Comparison of ENCODE assay signal across 27 cellular contexts in the genomic region with DNA sequence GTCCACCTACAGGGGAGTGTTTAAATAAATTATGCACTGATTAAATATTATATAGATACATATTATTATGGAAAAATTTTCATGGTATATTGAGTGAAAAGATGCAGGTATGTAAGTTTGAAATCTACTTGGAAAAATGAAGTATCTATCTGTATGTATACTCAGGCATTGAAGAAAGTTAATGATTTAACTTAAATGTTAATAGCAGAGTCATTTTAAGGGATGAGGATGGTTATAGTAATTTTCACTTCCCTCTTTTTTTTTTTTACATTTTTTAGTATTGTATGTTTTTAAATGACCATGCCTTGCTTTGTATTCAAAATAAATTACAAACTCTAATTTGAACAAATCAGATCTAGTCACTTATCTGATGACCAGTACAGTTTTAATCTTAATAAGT.
"Had no signal": no experiment of that assay in that cellular context is flagged by ENCODE, and none has a peak within 500 bp of the region (broad histone marks: within the 10 kb centered on the region; RNA-seq: fewer than 3 reads in every experiment).

No MANE protein-coding gene starts in this region.

- H3K36me3 Mint-ChIP-seq: naive thymus-derived CD8-positive, alpha-beta T cell had no signal

- H3K4me1 ChIP-seq: gastroesophageal sphincter, parathyroid adenoma, right atrium auricular region, suprapubic skin, tibial artery, upper lobe of right lung had no signal

- H3K79me2 ChIP-seq: parathyroid adenoma had no signal

- H3K27ac ChIP-seq: gastroesophageal sphincter, parathyroid adenoma, right atrium auricular region, suprapubic skin, tibial artery, upper lobe of right lung had no signal

- ATAC-seq: activated CD4-positive, CD25-positive, alpha-beta regulatory T cell treated with anti-CD3 and anti-CD28 coated beads, Interleukin-2, amount 50 U/mL, for 24 hours; gastroesophageal sphincter; naive thymus-derived CD8-positive, alpha-beta T cell; upper lobe of right lung had no signal

- H3K9me3 Mint-ChIP-seq: T-helper 2 cell treated with Interferon-gamma antibody and Interleukin-4, amounts not matched to agents 5 μg/mL and 100 μg/mL, for 36 hours had no signal

- H3K27me3 ChIP-seq: right atrium auricular region, suprapubic skin, upper lobe of right lung had no signal

- H3K9me3 ChIP-seq: gastroesophageal sphincter, right atrium auricular region, suprapubic skin, tibial artery, upper lobe of right lung had no signal

- H3K4me3 ChIP-seq: gastroesophageal sphincter, right atrium auricular region, smooth muscle cell, suprapubic skin, tibial artery, upper lobe of right lung had no signal

- H3K27ac Mint-ChIP-seq: naive thymus-derived CD8-positive, alpha-beta T cell; T-helper 2 cell treated with Interferon-gamma antibody and Interleukin-4, amounts not matched to agents 5 μg/mL and 100 μg/mL, for 36 hours had no signal

- H3K4me2 ChIP-seq: smooth muscle cell had no signal

- H2AFZ ChIP-seq: parathyroid adenoma had no signal

- H3K4me1 Mint-ChIP-seq: neural crest cell had no signal

- H3K36me3 ChIP-seq: right atrium auricular region, suprapubic skin, tibial artery, upper lobe of right lung had no signal

- DNase-seq: activated CD4-positive, alpha-beta T cell treated with anti-CD3 and anti-CD28 coated beads for 48 hours; activated CD4-positive, alpha-beta T cell treated with anti-CD3 and anti-CD28 coated beads, Interleukin-2, amount 50 U/mL, for 48 hours; activated CD8-positive, alpha-beta memory T cell treated with anti-CD3 and anti-CD28 coated beads for 24 hours; activated gamma-delta T cell treated with Interleukin-2 at 50 U/mL for 16 hours; activated naive CD4-positive, alpha-beta T cell treated with anti-CD3 and anti-CD28 coated beads, Interleukin-2, amount 50 U/mL, for 16 hours; amygdala; caudate nucleus; cortex of kidney; head of caudate nucleus; hypothalamus; midbrain; naive thymus-derived CD8-positive, alpha-beta T cell; nucleus accumbens; stimulated activated CD4-positive, alpha-beta T cell treated with anti-CD3 and anti-CD28 coated beads, Interleukin-1b, Interleukin-23, amount 100 ng/mL, for 48 hours; stimulated activated CD4-positive, alpha-beta T cell treated with anti-CD3 and anti-CD28 coated beads, Interleukin-4, amount 100 ng/mL, for 4 hours; stimulated activated CD8-positive, alpha-beta memory T cell treated with anti-CD3 and anti-CD28 coated beads, Interleukin-4, amount 100 ng/mL, for 48 hours; stimulated activated naive CD4-positive, alpha-beta T cell; tibial artery; upper lobe of right lung had no signal

- H3K4me3 Mint-ChIP-seq: naive thymus-derived CD8-positive, alpha-beta T cell; neural crest cell; T-helper 2 cell treated with Interferon-gamma antibody and Interleukin-4, amounts not matched to agents 5 μg/mL and 100 μg/mL, for 36 hours had no signal
